22 cellular contexts compared by ENCODE assay signal in genomic region chr14:64488590-64489099, GRCh38. TPM values are rescaled to one million over a fixed set of nuclear protein-coding genes. Genes with fewer than 3 reads are reported as not detected.
A peak's percentile ranks its signal among the peaks of the same experiment; 100 is the strongest.
DNase-seq lines count a peak whose midpoint lies in the region; ATAC-seq and TF ChIP-seq lines count a peak whose summit lies in the region.
"Had no signal": no experiment of that assay in that cellular context is flagged by ENCODE, and none has a peak within 500 bp of the region (broad histone marks: within the 10 kb centered on the region; RNA-seq: fewer than 3 reads in every experiment).

No MANE protein-coding gene starts in this region.

- no peaks in the 10 kb centered on the region for H3K9me3 Mint-ChIP-seq in activated T-cell treated with anti-CD3 and anti-CD28 coated beads, Interleukin-2, amount 50 U/mL, for 72 hours
- H3K9me3 Mint-ChIP-seq in CD8-positive, alpha-beta T cell = no peaks in the 10 kb centered on the region
- no peaks in the 10 kb centered on the region for H3K9me3 Mint-ChIP-seq in stimulated activated effector memory CD8-positive, alpha-beta T cell treated with anti-CD3 and anti-CD28 coated beads, Interleukin-12 subunit alpha, Interleukin-12 subunit beta, amount 100 ng/mL, for 72 hours
- H3K9me3 Mint-ChIP-seq: CD14-positive monocyte, GM23338 had no signal

- peaks cover 39% of the 10 kb centered on the region for H3K36me3 ChIP-seq in CD8-positive, alpha-beta T cell (ENCODE audit: insufficient read depth, low read length)

- H3K4me1 Mint-ChIP-seq in activated T-cell treated with anti-CD3 and anti-CD28 coated beads, Interleukin-2, amount 50 U/mL, for 72 hours (ENCODE audit: low read depth) = peaks cover 29% of the 10 kb centered on the region
- peaks cover 53% of the 10 kb centered on the region for H3K4me1 Mint-ChIP-seq in CD8-positive, alpha-beta T cell (ENCODE audit: low read depth)
- H3K4me1 Mint-ChIP-seq in stimulated activated effector memory CD8-positive, alpha-beta T cell treated with anti-CD3 and anti-CD28 coated beads, Interleukin-12 subunit alpha, Interleukin-12 subunit beta, amount 100 ng/mL, for 72 hours = peaks cover 30% of the 10 kb centered on the region
- H3K4me1 Mint-ChIP-seq: CD14-positive monocyte, GM23338 had no signal

- POLR2A ChIA-PET in CD8-positive, alpha-beta T cell (lab: Charles Lee) = interaction anchor here (1.3 to 10.1 kb wide), 2 partner anchors 10 to 16 kb away, joined by 4 to 72 read pairs; partner anchors contain the start of genes ZBTB1 and ZBTB25

- TF ChIP-seq CTCF in CD8-positive, alpha-beta T cell (IDR thresholded peaks at IDR 0.05) = no peak

- no peak for DNase-seq in activated T-cell treated with anti-CD3 and anti-CD28 coated beads, Interleukin-2, amount 50 U/mL, for 72 hours
- no peak for DNase-seq in activated T-cell treated with anti-CD3 and anti-CD28 coated beads, Interleukin-2, amount 50 U/mL, for 48 hours
- no peak for DNase-seq in CD8-positive, alpha-beta T cell
- DNase-seq in left colon = no peak
- DNase-seq in stimulated activated effector memory CD8-positive, alpha-beta T cell treated with anti-CD3 and anti-CD28 coated beads, Interleukin-12 subunit alpha, Interleukin-12 subunit beta, amount 100 ng/mL, for 72 hours (ENCODE audit: low spot score in 2 of 2) = no peak
- DNase-seq in activated effector memory CD4-positive, alpha-beta T cell treated with anti-CD3 and anti-CD28 coated beads, Interleukin-2, amount 50 U/mL, for 16 hours = no peak
- DNase-seq: CD4-positive, alpha-beta memory T cell; DMS 273 treated with DMSO at 0.1 percent for 48 hours; DMS53; DND-41; EL; HCEC 1CT; IMR-90 had no signal

- H3K27me3 ChIP-seq in CD8-positive, alpha-beta T cell (ENCODE audit: insufficient read depth, low read length) = no peaks in the 10 kb centered on the region
- H3K27me3 ChIP-seq: BLaER1 had no signal

- no peaks in the 10 kb centered on the region for H3K27me3 Mint-ChIP-seq in activated T-cell treated with anti-CD3 and anti-CD28 coated beads, Interleukin-2, amount 50 U/mL, for 72 hours (ENCODE audit: low read depth)
- H3K27me3 Mint-ChIP-seq in CD8-positive, alpha-beta T cell (ENCODE audit: low read depth) = no peaks in the 10 kb centered on the region
- H3K27me3 Mint-ChIP-seq: CD4-positive, alpha-beta memory T cell had no signal

- intact Hi-C loops in CD8-positive, alpha-beta T cell (cut with DNase I, micrococcal nuclease) = loop anchor here in 1 of 2 experiments (2.0 kb wide), 1 partner anchor 14 kb away; the partner anchor contains the start of gene ZBTB25
- intact Hi-C loops in left colon (cut with DNase I, micrococcal nuclease) = no loop called here

- no peak overlapping the region for H3K4me3 Mint-ChIP-seq in activated T-cell treated with anti-CD3 and anti-CD28 coated beads, Interleukin-2, amount 50 U/mL, for 72 hours
- H3K4me3 Mint-ChIP-seq in CD8-positive, alpha-beta T cell = no peak overlapping the region
- no peak overlapping the region for H3K4me3 Mint-ChIP-seq in stimulated activated effector memory CD8-positive, alpha-beta T cell treated with anti-CD3 and anti-CD28 coated beads, Interleukin-12 subunit alpha, Interleukin-12 subunit beta, amount 100 ng/mL, for 72 hours
- H3K4me3 Mint-ChIP-seq: CD14-positive monocyte; CD4-positive, alpha-beta memory T cell; GM23338 had no signal

- no peak for ATAC-seq in activated T-cell treated with anti-CD3 and anti-CD28 coated beads, Interleukin-2, amount 50 U/mL, for 72 hours (replicated peaks in 1 of 2)
- ATAC-seq in CD8-positive, alpha-beta T cell = no peak
- peak; percentile 90 for ATAC-seq in left colon
- ATAC-seq in stimulated activated effector memory CD8-positive, alpha-beta T cell treated with anti-CD3 and anti-CD28 coated beads, Interleukin-12 subunit alpha, Interleukin-12 subunit beta, amount 100 ng/mL, for 72 hours = no peak
- ATAC-seq in GM19328 (IDR thresholded peaks at IDR 0.05; ENCODE audit: unreplicated experiment) = no peak
- ATAC-seq: A549, GM12878, GM23338 had no signal

- no peak overlapping the region for H3K27ac ChIP-seq in CD8-positive, alpha-beta T cell (ENCODE audit: low read depth, low read length)
- H3K27ac ChIP-seq: 22Rv1, A549, BLaER1, HL-60 had no signal

- H3K9me3 ChIP-seq in CD8-positive, alpha-beta T cell (ENCODE audit: low read length) = no peaks in the 10 kb centered on the region
- H3K9me3 ChIP-seq: A549, BLaER1 had no signal

- H3K27ac Mint-ChIP-seq in activated T-cell treated with anti-CD3 and anti-CD28 coated beads, Interleukin-2, amount 50 U/mL, for 72 hours = peak overlapping the region; percentile 14
- peak overlapping the region; percentile 62 for H3K27ac Mint-ChIP-seq in CD8-positive, alpha-beta T cell
- peak overlapping the region; percentile 6 for H3K27ac Mint-ChIP-seq in stimulated activated effector memory CD8-positive, alpha-beta T cell treated with anti-CD3 and anti-CD28 coated beads, Interleukin-12 subunit alpha, Interleukin-12 subunit beta, amount 100 ng/mL, for 72 hours
- H3K27ac Mint-ChIP-seq: CD14-positive monocyte, GM23338 had no signal

- peaks cover 5 to 14% of the 10 kb centered on the region in 2 donors for H3K36me3 Mint-ChIP-seq in activated T-cell treated with anti-CD3 and anti-CD28 coated beads, Interleukin-2, amount 50 U/mL, for 72 hours (ENCODE audit: insufficient read depth in 2 of 2)
- peaks cover 79% of the 10 kb centered on the region for H3K36me3 Mint-ChIP-seq in CD8-positive, alpha-beta T cell
- H3K36me3 Mint-ChIP-seq in stimulated activated effector memory CD8-positive, alpha-beta T cell treated with anti-CD3 and anti-CD28 coated beads, Interleukin-12 subunit alpha, Interleukin-12 subunit beta, amount 100 ng/mL, for 72 hours = peaks cover 100% of the 10 kb centered on the region

- no peak overlapping the region for H3K4me3 ChIP-seq in CD8-positive, alpha-beta T cell (ENCODE audit: low read depth, low read length)
- H3K4me3 ChIP-seq: A549, BLaER1, GM12878, GM23338 had no signal

- peaks cover 29% of the 10 kb centered on the region for H3K4me1 ChIP-seq in CD8-positive, alpha-beta T cell (ENCODE audit: insufficient read depth, low read length)
- H3K4me1 ChIP-seq: A549 had no signal

- CTCF ChIA-PET in CD8-positive, alpha-beta T cell (lab: Charles Lee) = interaction anchor here (1.0 to 7.0 kb wide), 5 partner anchors 14 to 144 kb away, joined by 3 to 45 read pairs (median 6); no protein-coding TSS in a partner anchor

RNA-seq across cellular contexts. Expression of gene ZBTB25, which starts 15.0 kb away (rescaled TPM):
- total RNA-seq in activated T-cell treated with anti-CD3 and anti-CD28 coated beads, Interleukin-2, amount 50 U/mL, for 72 hours = 10 to 100 TPM; 30.4 to 31.3 TPM
- total RNA-seq in CD8-positive, alpha-beta T cell = 10 to 100 TPM; 42.3 to 43.8 TPM
- total RNA-seq in left colon = 1 to 10 TPM; 5.9 to 6.5 TPM

RNA-seq across cellular contexts. Expression of gene ZBTB1, which starts 15.9 kb away (rescaled TPM):
- 10 to 100 TPM; 46.9 to 49.5 TPM for total RNA-seq in activated T-cell treated with anti-CD3 and anti-CD28 coated beads, Interleukin-2, amount 50 U/mL, for 72 hours
- total RNA-seq in CD8-positive, alpha-beta T cell = 100 to 1,000 TPM; 200 to 205 TPM
- total RNA-seq in left colon = 10 to 100 TPM; 29.5 to 32.1 TPM

RNA-seq across cellular contexts. Expression of gene AKAP5, which starts 23.3 kb away (rescaled TPM):
- total RNA-seq in activated T-cell treated with anti-CD3 and anti-CD28 coated beads, Interleukin-2, amount 50 U/mL, for 72 hours = 1 to 10 TPM; 1.2 to 1.9 TPM
- 1 to 10 TPM; 3.7 TPM for total RNA-seq in CD8-positive, alpha-beta T cell
- total RNA-seq in left colon = 10 to 100 TPM; 11.9 to 14.2 TPM

RNA-seq across cellular contexts. Expression of gene HSPA2, which starts 51.9 kb away (rescaled TPM):
- total RNA-seq in activated T-cell treated with anti-CD3 and anti-CD28 coated beads, Interleukin-2, amount 50 U/mL, for 72 hours = 1 to 10 TPM; 5.5 to 7.7 TPM
- 1 to 10 TPM; 2.1 to 2.6 TPM for total RNA-seq in CD8-positive, alpha-beta T cell
- total RNA-seq in left colon = 10 to 100 TPM; 52.7 to 61.7 TPM
- total RNA-seq: G401 had no signal

Comparison
In these comparisons a context has a peak if more than half of its experiments do, and no peak if none do; other contexts are left out.
1. H3K27ac Mint-ChIP-seq: peak in every context shown above with its lines; median percentile 62 in CD8-positive, alpha-beta T cell; 14 in activated T-cell treated with anti-CD3 and anti-CD28 coated beads, Interleukin-2, amount 50 U/mL, for 72 hours; 6 in stimulated activated effector memory CD8-positive, alpha-beta T cell treated with anti-CD3 and anti-CD28 coated beads, Interleukin-12 subunit alpha, Interleukin-12 subunit beta, amount 100 ng/mL, for 72 hours.
2. RNA of gene ZBTB25, which starts 15.0 kb away (total RNA-seq): 42.3 to 43.8 TPM in CD8-positive, alpha-beta T cell and 30.4 to 31.3 TPM in activated T-cell treated with anti-CD3 and anti-CD28 coated beads, Interleukin-2, amount 50 U/mL, for 72 hours; 5.9 to 6.5 TPM in left colon; every median in the first group is over 4 times any median in the second.